In the genomic region with DNA sequence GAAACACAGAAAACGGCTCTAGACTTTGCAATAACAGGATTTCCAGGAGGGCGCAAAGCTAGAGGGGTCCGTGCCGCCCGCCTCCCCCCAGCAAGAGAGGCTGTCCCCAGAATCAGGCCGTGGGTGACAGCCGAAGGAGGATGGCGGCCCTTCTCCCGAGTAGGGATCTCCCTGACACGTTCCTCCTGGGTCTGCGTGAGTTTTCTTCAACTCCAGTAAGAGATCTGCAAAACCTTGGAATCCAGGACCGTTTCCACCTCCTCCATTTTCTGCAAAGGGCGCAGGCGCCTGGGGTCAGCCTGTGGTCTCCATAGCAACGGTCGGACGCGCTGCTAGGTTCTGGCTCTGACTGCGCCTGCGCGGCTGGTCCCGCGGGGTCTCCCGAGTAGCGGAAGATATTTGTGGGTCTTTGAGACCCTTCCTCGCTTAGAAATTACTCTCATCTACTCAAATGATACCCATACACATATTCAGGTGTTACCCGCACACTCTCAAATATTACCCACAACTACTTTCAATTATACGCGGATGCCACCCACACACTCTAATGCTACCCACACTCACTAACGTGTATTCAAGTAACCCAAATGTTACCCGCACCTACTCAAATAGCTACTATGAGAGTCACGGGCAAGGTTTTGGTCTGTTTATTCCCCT, we compare ENCODE assay signal across 8 cellular contexts. TPM values are rescaled to one million over a fixed set of nuclear protein-coding genes. Genes with fewer than 3 reads are reported as not detected.
DNase-seq lines count a peak whose midpoint lies in the region; ATAC-seq and TF ChIP-seq lines count a peak whose summit lies in the region.

No MANE protein-coding gene starts in this region.

- peaks cover 7 to 11% of the 10 kb centered on the region in 2 donors for H3K4me1 ChIP-seq in ascending aorta

- H3K27me3 ChIP-seq in ascending aorta, result no peaks in the 10 kb centered on the region

- H3K4me3 ChIP-seq in ascending aorta, result peak overlapping the region; percentile 62 to 73

- peak overlapping the region; percentile 59 to 76 for H3K27ac ChIP-seq in ascending aorta

- ATAC-seq in HG03025 (IDR thresholded peaks at IDR 0.05; ENCODE audit: low FRiP score, unreplicated experiment), result no peak

- DNase-seq in NCI-H524 (lab: John Stamatoyannopoulos, UW), result peak; percentile 72 to 85
- no peak for DNase-seq in NCI-H524 treated with DMSO at 0.1 percent for 48 hours (lab: John Stamatoyannopoulos, UW)
- peak; percentile 74 for DNase-seq in NCI-H510A (lab: John Stamatoyannopoulos, UW)
- peak in 1 of 2 donors; percentile 81 for DNase-seq in ascending aorta (ENCODE audit: low spot score in 2 of 2)
- peak in 50 of 51 donors; percentile 16 to 88 (median 68) for DNase-seq in hypothalamus (lab: John Stamatoyannopoulos, UW)
- DNase-seq in putamen (ENCODE audit: low spot score), result peak; percentile 84
- no peak for DNase-seq in SHP77 treated with DMSO at 0.1 percent for 48 hours (lab: John Stamatoyannopoulos, UW)

- intact Hi-C loops in ascending aorta (cut with DNase I), result no loop called here

- H3K9me3 ChIP-seq in ascending aorta, result no peaks in the 10 kb centered on the region

- TF ChIP-seq CTCF in ascending aorta (IDR thresholded peaks at IDR 0.05), result no peak

- H3K36me3 ChIP-seq in ascending aorta, result no peaks in the 10 kb centered on the region

RNA-seq across cellular contexts. Expression of a gene that starts 2.1 kb away (rescaled TPM):
- 0.53 TPM for total RNA-seq in ascending aorta

RNA-seq across cellular contexts. Expression of a gene that starts 13.3 kb away (rescaled TPM):
- 10.0 TPM for total RNA-seq in ascending aorta

RNA-seq across cellular contexts. Expression of a gene that starts 44.7 kb away (rescaled TPM):
- 0.53 TPM for total RNA-seq in ascending aorta

Comparison
In these comparisons a context has a peak if more than half of its experiments do, and no peak if none do; other contexts are left out.
1. DNase-seq: peak in NCI-H524 (2 of 2), NCI-H510A (single experiment), hypothalamus (50 of 51) and putamen (single experiment); none in NCI-H524 treated with DMSO at 0.1 percent for 48 hours (single experiment) and SHP77 treated with DMSO at 0.1 percent for 48 hours (single experiment).